9 cellular contexts compared by ENCODE assay signal in the genomic region with DNA sequence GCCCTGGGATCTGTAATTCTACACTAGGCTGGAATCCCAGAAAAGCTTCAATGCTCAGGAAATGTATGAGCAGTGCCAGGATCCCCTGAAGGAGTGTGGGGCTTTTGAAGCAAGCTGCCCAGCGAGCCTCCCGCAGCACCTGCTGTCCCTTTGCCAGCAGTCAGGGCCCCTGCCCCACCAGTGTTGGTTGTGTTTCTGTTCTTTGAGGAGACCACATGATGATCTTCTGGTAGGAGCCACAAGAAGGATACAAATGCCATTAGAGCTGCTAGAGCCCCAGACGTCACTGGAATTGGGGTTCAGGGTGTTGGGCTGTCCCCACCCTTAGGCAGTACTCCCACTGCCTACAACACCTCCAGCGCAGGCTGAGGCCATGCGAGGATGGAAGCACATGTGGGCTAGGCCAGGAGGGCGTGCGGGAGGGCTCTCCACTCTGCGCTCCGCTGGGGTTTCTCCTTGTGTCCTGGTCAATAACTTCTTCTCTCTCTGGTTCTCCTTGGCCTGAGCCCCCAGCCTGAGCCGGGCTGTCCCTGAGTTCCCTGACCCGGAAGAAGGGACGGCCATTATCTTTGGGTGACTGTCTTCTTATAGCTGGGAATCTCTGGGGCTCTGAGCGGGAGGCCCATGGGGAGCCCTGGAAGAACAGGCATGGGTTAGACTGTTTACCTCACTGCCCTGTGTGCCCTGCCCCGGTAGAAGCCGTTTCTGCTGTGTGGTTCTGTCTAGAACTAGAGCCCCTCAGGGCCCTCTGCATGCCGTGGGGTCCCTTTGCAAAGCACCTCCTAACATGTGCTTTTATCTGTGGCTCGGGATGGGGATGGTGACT.
DNase-seq lines count a peak whose midpoint lies in the region; ATAC-seq and TF ChIP-seq lines count a peak whose summit lies in the region.
"Had no signal": no experiment of that assay in that cellular context is flagged by ENCODE, and none has a peak within 500 bp of the region (broad histone marks: within the 10 kb centered on the region; RNA-seq: fewer than 3 reads in every experiment).

No MANE protein-coding gene starts in this region.

- TF ChIP-seq CTCF in DOHH2 (IDR thresholded peaks at IDR 0.05; ENCODE audit: low read depth, low read length, poor library complexity, severe bottlenecking) (no peak), esophagus muscularis mucosa (IDR thresholded peaks at IDR 0.05) (no peak)

- intact Hi-C loops in esophagus muscularis mucosa (cut with DNase I) = no loop called here

- H3K4me1 ChIP-seq in DOHH2 (ENCODE audit: control insufficient read depth, low read length) (peaks cover 81% of the 10 kb centered on the region), esophagus muscularis mucosa (peaks cover 100% of the 10 kb centered on the region in 4 donors), rectal smooth muscle tissue (ENCODE audit: control insufficient read depth, insufficient read depth, low read length) (peaks cover 80% of the 10 kb centered on the region)

- H3K9ac ChIP-seq in SK-N-MC (ENCODE audit: insufficient read length) (peak overlapping the region; percentile 41), rectal smooth muscle tissue (ENCODE audit: low read length) (no peak overlapping the region)

- TF ChIP-seq POLR2A in esophagus muscularis mucosa (IDR thresholded peaks at IDR 0.05; ENCODE audit: low read depth) = no peak

- no peak for TF ChIP-seq EP300 in esophagus muscularis mucosa (IDR thresholded peaks at IDR 0.05)

- H3K36me3 ChIP-seq in DOHH2 (ENCODE audit: control insufficient read depth, low read length) = peaks cover 35% of the 10 kb centered on the region
- no peaks in the 10 kb centered on the region for H3K36me3 ChIP-seq in SK-N-MC (ENCODE audit: insufficient read depth, low read length)
- no peaks in the 10 kb centered on the region for H3K36me3 ChIP-seq in esophagus muscularis mucosa
- no peaks in the 10 kb centered on the region for H3K36me3 ChIP-seq in rectal smooth muscle tissue (ENCODE audit: control insufficient read depth, insufficient read depth, low read length)

- DNase-seq in SK-N-MC (ENCODE audit: low read depth, low spot score) (no peak), esophagus muscularis mucosa (ENCODE audit: extremely low spot score) (no peak), SW480 (ENCODE audit: low spot score) (no peak), H4 (ENCODE audit: low spot score) (no peak)
- DNase-seq: NCI-H226 had no signal

- H3K79me2 ChIP-seq in DOHH2 (ENCODE audit: control insufficient read depth, low read length) = peaks cover 100% of the 10 kb centered on the region

- H3K27ac ChIP-seq in DOHH2 (ENCODE audit: low read depth, low read length) = no peak overlapping the region
- H3K27ac ChIP-seq in SK-N-MC = peak overlapping the region; percentile 95
- peak overlapping the region; percentile 93 to 100 (median 98) for H3K27ac ChIP-seq in esophagus muscularis mucosa (replicated peaks in 1 of 4)
- peak overlapping the region; percentile 96 for H3K27ac ChIP-seq in rectal smooth muscle tissue (ENCODE audit: low read depth, low read length)

- H3K9me2 ChIP-seq in DOHH2 (replicated peaks; ENCODE audit: control insufficient read depth, low read length) = no peaks in the 10 kb centered on the region

- H3K9me3 ChIP-seq in DOHH2 (ENCODE audit: control insufficient read depth, insufficient read depth, low read length) = no peaks in the 10 kb centered on the region
- no peaks in the 10 kb centered on the region for H3K9me3 ChIP-seq in SK-N-MC (ENCODE audit: low read depth, low read length)
- H3K9me3 ChIP-seq in esophagus muscularis mucosa = no peaks in the 10 kb centered on the region

- no peaks in the 10 kb centered on the region for H3K27me3 ChIP-seq in DOHH2 (ENCODE audit: control insufficient read depth, low read length)
- no peaks in the 10 kb centered on the region for H3K27me3 ChIP-seq in esophagus muscularis mucosa
- no peaks in the 10 kb centered on the region for H3K27me3 ChIP-seq in rectal smooth muscle tissue (ENCODE audit: control insufficient read depth, insufficient read depth, low read length)

- H4K20me1 ChIP-seq in DOHH2 (ENCODE audit: control insufficient read depth, insufficient read depth, low read depth, low read length) = peaks cover 50% of the 10 kb centered on the region

- H3K4me2 ChIP-seq in DOHH2 (ENCODE audit: low read length) = peak overlapping the region; percentile 63

- peak overlapping the region; percentile 31 for H3K4me3 ChIP-seq in DOHH2 (ENCODE audit: low read length)
- peak overlapping the region; percentile 76 for H3K4me3 ChIP-seq in SK-N-MC
- H3K4me3 ChIP-seq in esophagus muscularis mucosa = peak overlapping the region in 1 of 4 donors; percentile 27
- peak overlapping the region; percentile 22 for H3K4me3 ChIP-seq in rectal smooth muscle tissue (ENCODE audit: low read length)

- no peak for ATAC-seq in HG02840 (IDR thresholded peaks at IDR 0.05; ENCODE audit: low FRiP score, unreplicated experiment)
- ATAC-seq in GM19455 (IDR thresholded peaks at IDR 0.05; ENCODE audit: unreplicated experiment) = no peak

- 67% methylated on average over 15 of the region's 17 CpGs for WGBS in esophagus muscularis mucosa

- H3F3A ChIP-seq in DOHH2 (ENCODE audit: control insufficient read depth, insufficient read depth) = peaks cover 1% of the 10 kb centered on the region; the same call in 1 of the 2 replicates
